Comparison of ENCODE assay signal across 10 cellular contexts in the genomic region with DNA sequence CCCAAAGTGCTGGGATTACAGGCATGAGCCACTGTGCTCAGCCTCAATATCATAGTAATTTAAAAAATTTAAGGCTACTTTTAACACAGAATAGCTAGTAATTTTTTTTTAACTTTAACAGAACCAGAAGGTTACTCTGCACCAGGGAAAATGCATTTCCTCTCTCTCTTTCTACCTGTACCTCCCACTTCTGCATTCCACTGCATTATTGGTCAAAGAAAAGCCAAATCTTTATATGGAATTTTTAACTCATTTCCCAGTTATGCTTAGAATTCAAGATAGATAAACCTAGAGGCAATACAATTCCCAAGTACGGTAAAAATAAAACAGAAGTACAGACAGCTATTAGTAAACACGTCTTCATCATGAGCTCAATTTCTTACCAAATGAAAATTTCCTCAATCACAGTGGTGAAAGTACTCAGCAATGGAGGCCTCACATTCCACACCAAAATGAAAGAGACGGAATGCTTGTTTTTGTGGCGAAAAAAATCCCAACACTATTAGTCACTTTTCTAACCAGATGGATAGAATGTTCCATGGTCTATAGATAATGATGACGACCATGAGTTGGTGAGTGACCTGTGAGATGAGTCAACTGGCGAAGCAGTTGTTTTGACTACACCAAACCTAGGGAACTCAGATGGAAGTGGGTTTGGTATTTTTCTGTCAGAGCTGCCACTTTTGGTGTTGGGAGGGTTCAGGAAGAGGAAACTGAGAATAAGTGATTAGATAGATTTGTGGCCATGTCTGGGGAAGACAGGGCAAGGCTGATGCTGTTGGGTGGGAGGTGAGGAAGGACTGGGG.
DNase-seq lines count a peak whose midpoint lies in the region; ATAC-seq, FAIRE-seq and TF ChIP-seq lines count a peak whose summit lies in the region.
"Had no signal": no experiment of that assay in that cellular context is flagged by ENCODE, and none has a peak within 500 bp of the region (broad histone marks: within the 10 kb centered on the region; RNA-seq: fewer than 3 reads in every experiment).

No MANE protein-coding gene starts in this region.

- peak overlapping the region; percentile 85 for H3K9ac ChIP-seq in astrocyte (ENCODE audit: low read length)

- no peak for TF ChIP-seq CTCF in astrocyte (IDR thresholded peaks at IDR 0.05; ENCODE audit: insufficient read depth, low read depth, low read length)
- no peak for TF ChIP-seq CTCF in left lung (IDR thresholded peaks at IDR 0.05)
- no peak for TF ChIP-seq CTCF in A673 (conservative IDR thresholded peaks at IDR 0.05; ENCODE audit: low read depth, low read length)
- no peak for TF ChIP-seq CTCF in Caco-2 (IDR thresholded peaks at IDR 0.05; ENCODE audit: insufficient read depth in 1 of 2, low read depth in 1 of 2, low read length in 1 of 2, severe bottlenecking in 1 of 2, unreplicated experiment in 1 of 2)

- H3K27me3 ChIP-seq in astrocyte (ENCODE audit: insufficient read depth, low read length) (no peaks in the 10 kb centered on the region), left lung (no peaks in the 10 kb centered on the region), A673 (replicated peaks; ENCODE audit: insufficient read depth, low read depth, low read length, poor library complexity) (no peaks in the 10 kb centered on the region), Caco-2 (replicated peaks; ENCODE audit: control insufficient read depth, insufficient read depth, low read length) (no peaks in the 10 kb centered on the region)

- peak overlapping the region; percentile 71 for H3K4me2 ChIP-seq in astrocyte (ENCODE audit: low read length)

- CTCF ChIA-PET in A673 (lab: Charles Lee) = no interaction called here
- CTCF ChIA-PET in Caco-2 (lab: Charles Lee) = no interaction called here

- H3K9me3 Mint-ChIP-seq in astrocyte (ENCODE audit: unreplicated experiment) = peaks cover 2% of the 10 kb centered on the region
- no peaks in the 10 kb centered on the region for H3K9me3 Mint-ChIP-seq in Caco-2 (ENCODE audit: unreplicated experiment)

- H4K20me1 ChIP-seq in astrocyte (ENCODE audit: insufficient read depth, low read length) = no peaks in the 10 kb centered on the region

- ATAC-seq in HG03565 (IDR thresholded peaks at IDR 0.05; ENCODE audit: unreplicated experiment) (peak; percentile 51), left lung (peak; percentile 71)

- H3K4me1 ChIP-seq in astrocyte (ENCODE audit: insufficient read depth, low read length) (peaks cover 53% of the 10 kb centered on the region), left lung (peaks cover 0 to 18% of the 10 kb centered on the region in 2 donors), A673 (ENCODE audit: insufficient read depth, low read length, poor library complexity, severe bottlenecking) (no peaks in the 10 kb centered on the region), Caco-2 (0 out of 2 replicates have a peak, but pooled peaks cover 13% of the 10 kb centered on the region)

- H3K4me1 Mint-ChIP-seq in astrocyte (ENCODE audit: low read depth, unreplicated experiment) (peaks cover 46% of the 10 kb centered on the region), Caco-2 (ENCODE audit: low read depth, unreplicated experiment) (peaks cover 22% of the 10 kb centered on the region)

- no peak overlapping the region for H3K4me3 ChIP-seq in astrocyte (ENCODE audit: insufficient read depth, low read depth, low read length)
- no peak overlapping the region for H3K4me3 ChIP-seq in left lung
- H3K4me3 ChIP-seq in A673 (ENCODE audit: low read depth, low read length, poor library complexity, severe bottlenecking) = no peak overlapping the region
- H3K4me3 ChIP-seq in Caco-2 (ENCODE audit: low read depth, low read length) = no peak overlapping the region

- no peaks in the 10 kb centered on the region for H3K36me3 Mint-ChIP-seq in astrocyte (ENCODE audit: low read depth, unreplicated experiment)
- H3K36me3 Mint-ChIP-seq in Caco-2 (ENCODE audit: insufficient read depth, unreplicated experiment) = no peaks in the 10 kb centered on the region

- H3K36me3 ChIP-seq in astrocyte (ENCODE audit: insufficient read depth, low read length) = no peaks in the 10 kb centered on the region
- H3K36me3 ChIP-seq in left lung = no peaks in the 10 kb centered on the region
- H3K36me3 ChIP-seq in A673 (ENCODE audit: insufficient read depth, low read length, poor library complexity, severe bottlenecking) = no peaks in the 10 kb centered on the region
- H3K36me3 ChIP-seq in Caco-2 (ENCODE audit: control insufficient read depth, insufficient read depth, low read length) = no peaks in the 10 kb centered on the region

- BruUV-seq in A673 (replicated peaks; lab: Mats Ljungman, UMichigan) (no TSS peak), Caco-2 (replicated peaks; lab: Mats Ljungman, UMichigan) (no TSS peak)

- POLR2A ChIA-PET in A673 (lab: Charles Lee; ENCODE audit: low non-redundant PET) (no interaction called here), Caco-2 (lab: Charles Lee) (no interaction called here)

- H3K4me3 Mint-ChIP-seq in astrocyte (ENCODE audit: unreplicated experiment) (no peak overlapping the region), Caco-2 (ENCODE audit: unreplicated experiment) (no peak overlapping the region)

- DNase-seq in AG08396 (ENCODE audit: low spot score) = peak; percentile 72
- DNase-seq in astrocyte (ENCODE audit: low read depth) = peak; percentile 100
- DNase-seq in left lung = no peak
- no peak for DNase-seq in A673 (ENCODE audit: low spot score)
- DNase-seq in SK-N-DZ (ENCODE audit: low spot score) = no peak
- no peak for DNase-seq in OCI-M1 (lab: John Stamatoyannopoulos, UW)
- DNase-seq in Caco-2 = no peak
- DNase-seq: activated CD8-positive, alpha-beta memory T cell treated with anti-CD3 and anti-CD28 coated beads, Interleukin-2, amount 50 U/mL, for 48 hours; glutamatergic neuron had no signal

- peak overlapping the region; percentile 6 for H2AFZ ChIP-seq in astrocyte (ENCODE audit: low read depth, low read length)

- H3K27ac Mint-ChIP-seq in astrocyte (ENCODE audit: unreplicated experiment) (peak overlapping the region; percentile 97), Caco-2 (ENCODE audit: unreplicated experiment) (no peak overlapping the region)

- H3K79me2 ChIP-seq in astrocyte (ENCODE audit: insufficient read depth, low read length) = no peaks in the 10 kb centered on the region

- peak; percentile 100 for FAIRE-seq in astrocyte (lab: Jason Lieb, UNC)

- H3K27me3 Mint-ChIP-seq in astrocyte (ENCODE audit: low read depth, unreplicated experiment) (no peaks in the 10 kb centered on the region), Caco-2 (ENCODE audit: insufficient read depth, unreplicated experiment) (no peaks in the 10 kb centered on the region)

- H3K9me3 ChIP-seq in astrocyte (ENCODE audit: insufficient read depth, low read depth, low read length) (no peaks in the 10 kb centered on the region), left lung (no peaks in the 10 kb centered on the region), A673 (ENCODE audit: low read depth, low read length, poor library complexity, severe bottlenecking) (no peaks in the 10 kb centered on the region), Caco-2 (no peaks in the 10 kb centered on the region)

- intact Hi-C loops in left lung (cut with DNase I) = no loop called here
- intact Hi-C loops in A673 (cut with micrococcal nuclease; ENCODE audit: unreplicated experiment) = no loop called here
- intact Hi-C loops in Caco-2 (cut with micrococcal nuclease; ENCODE audit: unreplicated experiment) = no loop called here

- H3K27ac ChIP-seq in astrocyte (ENCODE audit: low read depth, low read length) = peak overlapping the region; percentile 99
- peak overlapping the region in 1 of 2 donors; percentile 61 for H3K27ac ChIP-seq in left lung
- no peak overlapping the region for H3K27ac ChIP-seq in A673 (ENCODE audit: low read depth, low read length, poor library complexity, severe bottlenecking)

Comparison
In these comparisons a context has a peak if more than half of its experiments do, and no peak if none do; other contexts are left out.
1. DNase-seq: peak in AG08396 (single experiment) and astrocyte (single experiment); none in left lung (0 of 2), A673 (single experiment), SK-N-DZ (single experiment), OCI-M1 (single experiment) and Caco-2 (0 of 2).